In genomic region chr6:33591633-33592032, GRCh38 we compare ENCODE assay signal across 1 cellular context.
TF ChIP-seq lines count a peak whose summit lies in the region.

No MANE protein-coding gene starts in this region.

TF ChIP-seq in GM12878, 131 proteins besides CTCF, POLR2A, EP300 and RAD21:
- no peak for TF ChIP-seq JUND (IDR thresholded peaks at IDR 0.05; ENCODE audit: low read depth, low read length)
- TF ChIP-seq NR2F1 (conservative IDR thresholded peaks at IDR 0.05) = 0 out of 2 replicates have a peak, but pooled peaks have one; percentile 15
